19 cellular contexts compared by ENCODE assay signal in genomic region chr17:75380750-75381149, GRCh38.
"Had no signal": no experiment of that assay in that cellular context is flagged by ENCODE, and none has a peak within 500 bp of the region (broad histone marks: within the 10 kb centered on the region; RNA-seq: fewer than 3 reads in every experiment).

No MANE protein-coding gene starts in this region.

- H3K27me3 Mint-ChIP-seq: activated CD8-positive, alpha-beta memory T cell treated with anti-CD3 and anti-CD28 coated beads, Interleukin-2, amount 10 ng/mL, durations not matched to agents 7 days and 5 days; naive thymus-derived CD4-positive, alpha-beta T cell had no signal

- H3K36me3 ChIP-seq: SJSA1, suprapubic skin, upper lobe of right lung had no signal

- H3K27me3 ChIP-seq: ascending aorta, SJSA1, suprapubic skin, upper lobe of right lung had no signal

- H3K9me3 Mint-ChIP-seq: activated T-cell treated with anti-CD3 and anti-CD28 coated beads, Interleukin-2, amount 50 U/mL, for 4 hours; naive thymus-derived CD4-positive, alpha-beta T cell had no signal

- H3K4me3 Mint-ChIP-seq: activated CD8-positive, alpha-beta memory T cell treated with anti-CD3 and anti-CD28 coated beads, Interleukin-2, amount 10 ng/mL, durations not matched to agents 7 days and 5 days; activated T-cell treated with anti-CD3 and anti-CD28 coated beads, Interleukin-2, amount 50 U/mL, for 4 hours had no signal

- H3K27ac Mint-ChIP-seq: activated CD8-positive, alpha-beta memory T cell treated with anti-CD3 and anti-CD28 coated beads, Interleukin-2, amount 10 ng/mL, durations not matched to agents 7 days and 5 days had no signal

- H3K9me3 ChIP-seq: ascending aorta, SJSA1, suprapubic skin, upper lobe of right lung had no signal

- DNase-seq: activated CD4-positive, alpha-beta T cell treated with anti-CD3 and anti-CD28 coated beads, Interleukin-2, amount 50 U/mL, for 48 hours; activated CD4-positive, CD25-positive, alpha-beta regulatory T cell treated with anti-CD3 and anti-CD28 coated beads, Interleukin-2, amount 50 U/mL, for 72 hours; activated CD8-positive, alpha-beta memory T cell treated with anti-CD3 and anti-CD28 coated beads, Interleukin-2, amount 10 ng/mL, durations not matched to agents 7 days and 5 days; activated T-cell treated with anti-CD3 and anti-CD28 coated beads, Interleukin-2, amount 50 U/mL, for 4 hours; head of caudate nucleus; left cardiac atrium; naive thymus-derived CD4-positive, alpha-beta T cell; nucleus accumbens; right cardiac atrium; stimulated activated CD4-positive, alpha-beta T cell treated with anti-CD3 and anti-CD28 coated beads, Interleukin-15, amount 100 ng/mL, for 24 hours; stimulated activated CD4-positive, alpha-beta T cell treated with anti-CD3 and anti-CD28 coated beads, Interleukin-4, amount 100 ng/mL, for 24 hours; stimulated activated naive CD4-positive, alpha-beta T cell treated with Interleukin-2 at 50 U/mL for 16 hours; upper lobe of right lung had no signal

- H3K27ac ChIP-seq: ascending aorta, epithelial cell of prostate, SJSA1, skin epidermis, suprapubic skin, upper lobe of right lung had no signal

- H3K4me3 ChIP-seq: ascending aorta, lung, SJSA1, skin epidermis, suprapubic skin, upper lobe of right lung had no signal

- ATAC-seq: activated CD8-positive, alpha-beta memory T cell treated with anti-CD3 and anti-CD28 coated beads, Interleukin-2, amount 10 ng/mL, durations not matched to agents 7 days and 5 days; activated T-cell treated with anti-CD3 and anti-CD28 coated beads, Interleukin-2, amount 50 U/mL, for 4 hours; left cardiac atrium; naive thymus-derived CD4-positive, alpha-beta T cell; right cardiac atrium; upper lobe of right lung had no signal

- H3K4me1 ChIP-seq: ascending aorta, SJSA1, suprapubic skin had no signal
